Comparison of ENCODE assay signal across 15 cellular contexts in the genomic region with DNA sequence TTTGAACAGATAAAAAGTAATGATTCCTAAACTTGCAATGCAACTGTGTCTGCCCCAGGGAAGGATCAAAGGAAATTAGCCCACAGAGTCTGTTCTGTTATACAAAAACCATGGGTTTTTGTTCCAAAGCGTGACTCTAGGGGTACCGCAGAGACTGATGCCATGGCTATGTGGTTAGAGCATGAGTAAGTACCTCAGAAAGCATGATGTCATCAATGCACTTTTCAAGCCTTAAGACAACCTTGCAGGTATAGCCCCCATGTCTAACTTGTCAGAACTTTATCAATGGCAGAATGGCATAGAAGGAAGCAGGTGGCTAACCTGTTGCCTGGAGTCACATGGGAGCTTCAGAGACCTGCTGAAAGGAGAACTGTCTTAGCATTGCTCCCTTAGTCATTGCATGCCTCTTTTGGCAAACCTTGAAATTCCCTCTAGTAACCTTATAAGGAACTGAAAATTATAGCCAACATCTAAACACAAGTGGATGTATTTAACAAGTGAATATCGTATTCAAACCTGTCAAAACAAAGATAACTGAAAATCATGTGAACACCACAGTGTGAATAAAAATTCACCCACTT. TPM values are rescaled to one million over a fixed set of nuclear protein-coding genes. Genes with fewer than 3 reads are reported as not detected.
DNase-seq lines count a peak whose midpoint lies in the region; ATAC-seq, FAIRE-seq and TF ChIP-seq lines count a peak whose summit lies in the region.
"Had no signal": no experiment of that assay in that cellular context is flagged by ENCODE, and none has a peak within 500 bp of the region (broad histone marks: within the 10 kb centered on the region; RNA-seq: fewer than 3 reads in every experiment).

No MANE protein-coding gene starts in this region.

- H3K36me3 Mint-ChIP-seq in activated T-cell treated with anti-CD3 and anti-CD28 coated beads, Interleukin-2, amount 50 U/mL, for 4 hours (ENCODE audit: insufficient read depth), result no peaks in the 10 kb centered on the region
- H3K36me3 Mint-ChIP-seq: activated naive CD8-positive, alpha-beta T cell had no signal

- H3K9me3 Mint-ChIP-seq in activated T-cell treated with anti-CD3 and anti-CD28 coated beads, Interleukin-2, amount 50 U/mL, for 4 hours, result no peaks in the 10 kb centered on the region
- H3K9me3 Mint-ChIP-seq: nephron progenitor cell had no signal

- DNase-seq in activated T-cell treated with anti-CD3 and anti-CD28 coated beads, Interleukin-2, amount 50 U/mL, for 4 hours, result no peak
- DNase-seq in activated T-cell treated with anti-CD3 and anti-CD28 coated beads, Interleukin-2, amount 50 U/mL, for 1 hour, result no peak
- DNase-seq in MV-4-11 (lab: John Stamatoyannopoulos, UW) (peak; percentile 80), GM19239 (ENCODE audit: insufficient read length, low spot score) (no peak), midbrain (lab: John Stamatoyannopoulos, UW) (no peak), NK-92 (lab: John Stamatoyannopoulos, UW; ENCODE audit: unreplicated experiment) (no peak)
- DNase-seq in stimulated activated naive CD8-positive, alpha-beta T cell treated with anti-CD3 and anti-CD28 coated beads, Interleukin-15, Interleukin-2, amounts not matched to agents 100 U/mL and 50 U/mL, for 24 hours, result no peak
- DNase-seq: ACHN; activated CD4-positive, alpha-beta T cell treated with anti-CD3 and anti-CD28 coated beads, Interleukin-2, amount 50 U/mL, for 4 hours; DMS79 treated with DMSO at 0.1 percent for 48 hours; NCI-H510A; nephron progenitor cell had no signal

- TF ChIP-seq CTCF in HEK293 (tag by site-specific recombination; IDR thresholded peaks at IDR 0.05), result no peak

- H3K4me3 ChIP-seq in HEK293 (ENCODE audit: low read depth, low read length), result no peak overlapping the region

- H3K4me3 Mint-ChIP-seq in activated T-cell treated with anti-CD3 and anti-CD28 coated beads, Interleukin-2, amount 50 U/mL, for 4 hours, result no peak overlapping the region
- H3K4me3 Mint-ChIP-seq: activated naive CD8-positive, alpha-beta T cell; nephron progenitor cell had no signal

- H3K4me1 ChIP-seq in HEK293 (ENCODE audit: control insufficient read depth, insufficient read depth, low read length), result no peaks in the 10 kb centered on the region; the same call in 1 of the 2 replicates

- ATAC-seq in activated T-cell treated with anti-CD3 and anti-CD28 coated beads, Interleukin-2, amount 50 U/mL, for 4 hours, result peak; percentile 60 to 74
- peak; percentile 80 for ATAC-seq in stimulated activated naive CD8-positive, alpha-beta T cell treated with anti-CD3 and anti-CD28 coated beads, Interleukin-15, Interleukin-2, amounts not matched to agents 100 U/mL and 50 U/mL, for 24 hours

- H3K36me3 ChIP-seq in HEK293 (ENCODE audit: control insufficient read depth in 2 of 2, insufficient read depth in 1 of 2, low read length in 2 of 2), result no peaks in the 10 kb centered on the region

- H3K27ac ChIP-seq in HEK293 (ENCODE audit: extremely low read depth, low read depth, low read length), result no peak overlapping the region

- POLR2A ChIA-PET in HEK293 (lab: Yijun Ruan, JAX), result no interaction called here

- no peak for FAIRE-seq in GM19239 (lab: Jason Lieb, UNC)

- CTCF ChIA-PET in HEK293 (lab: Yijun Ruan, JAX), result interaction anchor here (0.9 to 1.8 kb wide), 3 partner anchors 10 to 12 kb away, joined by 3 to 8 read pairs (median 3); no protein-coding TSS in a partner anchor

- H3K4me1 Mint-ChIP-seq in activated T-cell treated with anti-CD3 and anti-CD28 coated beads, Interleukin-2, amount 50 U/mL, for 4 hours (ENCODE audit: low read depth), result peaks cover 10% of the 10 kb centered on the region

- H3K27me3 Mint-ChIP-seq in activated T-cell treated with anti-CD3 and anti-CD28 coated beads, Interleukin-2, amount 50 U/mL, for 4 hours (ENCODE audit: low read depth), result no peaks in the 10 kb centered on the region
- H3K27me3 Mint-ChIP-seq: activated naive CD8-positive, alpha-beta T cell had no signal

- H3K9me3 ChIP-seq in HEK293 (ENCODE audit: control insufficient read depth, insufficient read depth, low read depth, low read length), result no peaks in the 10 kb centered on the region

TF ChIP-seq in HEK293, 187 proteins besides CTCF, POLR2A, EP300 and RAD21:
- TF ChIP-seq, protein P1, sequence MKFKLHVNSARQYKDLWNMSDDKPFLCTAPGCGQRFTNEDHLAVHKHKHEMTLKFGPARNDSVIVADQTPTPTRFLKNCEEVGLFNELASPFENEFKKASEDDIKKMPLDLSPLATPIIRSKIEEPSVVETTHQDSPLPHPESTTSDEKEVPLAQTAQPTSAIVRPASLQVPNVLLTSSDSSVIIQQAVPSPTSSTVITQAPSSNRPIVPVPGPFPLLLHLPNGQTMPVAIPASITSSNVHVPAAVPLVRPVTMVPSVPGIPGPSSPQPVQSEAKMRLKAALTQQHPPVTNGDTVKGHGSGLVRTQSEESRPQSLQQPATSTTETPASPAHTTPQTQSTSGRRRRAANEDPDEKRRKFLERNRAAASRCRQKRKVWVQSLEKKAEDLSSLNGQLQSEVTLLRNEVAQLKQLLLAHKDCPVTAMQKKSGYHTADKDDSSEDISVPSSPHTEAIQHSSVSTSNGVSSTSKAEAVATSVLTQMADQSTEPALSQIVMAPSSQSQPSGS (tag by site-specific recombination; IDR thresholded peaks at IDR 0.05; ENCODE audit: low read depth), result peak; percentile 50; the same call in 1 of the 2 replicates
- no peak for TF ChIP-seq ZNF549 (tag by site-specific recombination; IDR thresholded peaks at IDR 0.05)

RNA-seq across cellular contexts. Expression of gene EOMES, which starts 52.5 kb away (rescaled TPM):
- total RNA-seq in activated T-cell treated with anti-CD3 and anti-CD28 coated beads, Interleukin-2, amount 50 U/mL, for 4 hours, result 1 to 10 TPM; 2.7 to 7.3 (median 6.1) TPM
- total RNA-seq: LHCN-M2 had no signal
